ENCODE assay signal across 32 cellular contexts in the genomic region with DNA sequence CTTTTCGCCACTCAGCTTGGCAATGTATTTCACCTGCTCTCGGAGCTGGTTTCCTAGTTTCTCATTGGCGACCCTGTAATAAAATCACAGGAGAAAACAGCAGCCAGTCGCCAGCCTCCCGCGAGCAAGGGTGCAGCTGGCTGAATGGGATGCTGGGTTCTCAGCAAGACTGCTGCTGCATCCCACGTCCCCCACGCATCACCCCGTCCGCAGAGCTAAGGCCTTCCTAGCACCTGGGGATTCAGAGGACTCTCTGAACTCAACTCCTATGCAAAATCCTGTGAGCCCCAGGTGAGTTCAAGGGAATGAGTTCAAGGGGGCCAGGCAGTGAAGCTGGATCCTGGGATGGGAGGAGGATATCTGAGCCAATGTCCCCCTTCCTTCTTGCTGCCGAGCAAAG. TPM values are rescaled to one million over a fixed set of nuclear protein-coding genes. Genes with fewer than 3 reads are reported as not detected.
"Had no signal": no experiment of that assay in that cellular context is flagged by ENCODE, and none has a peak within 500 bp of the region (broad histone marks: within the 10 kb centered on the region; RNA-seq: fewer than 3 reads in every experiment).

No MANE protein-coding gene starts in this region.

- H3K27me3 ChIP-seq: neural progenitor cell, neutrophil, ovary, spleen, tibial nerve, upper lobe of left lung had no signal

- H3K27me3 Mint-ChIP-seq: naive B cell; stimulated activated memory B cell treated with anti-CD40 and anti-IgM and Interleukin-4, amounts not matched to agents 10 μg/mL and 1 μg/mL and 100 μg/mL, for 72 hours; stimulated activated naive CD8-positive, alpha-beta T cell treated with anti-CD3 and anti-CD28 coated beads, Interleukin-15, amount 100 ng/mL, for 72 hours had no signal

- DNase-seq: heart left ventricle; hypothalamus; islet precursor cell; lower lobe of right lung; mammary epithelial cell; mesenchymal stem cell; naive B cell; natural killer cell; nephron progenitor cell; occipital lobe; ovary; right cardiac atrium; small intestine; stimulated activated CD4-positive, alpha-beta T cell treated with anti-CD3 and anti-CD28 coated beads, Interleukin-4, amount 100 ng/mL, for 24 hours; stimulated activated naive CD4-positive, alpha-beta T cell treated with Interleukin-2 at 50 U/mL for 16 hours; stimulated activated naive CD8-positive, alpha-beta T cell treated with anti-CD3 and anti-CD28 coated beads, Interleukin-15, amount 100 ng/mL, for 72 hours; substantia nigra; upper lobe of left lung had no signal

- H3K36me3 Mint-ChIP-seq: mesothelial cell of epicardium; naive B cell; natural killer cell; stimulated activated memory B cell treated with anti-CD40 and anti-IgM and Interleukin-4, amounts not matched to agents 10 μg/mL and 1 μg/mL and 100 μg/mL, for 72 hours had no signal

- H3K9me3 ChIP-seq: lower lobe of right lung, neutrophil, ovary, spleen, tibial nerve, upper lobe of left lung had no signal

- H3K9me3 Mint-ChIP-seq: mesothelial cell of epicardium; naive B cell; natural killer cell; nephron progenitor cell; neural progenitor cell; stimulated activated memory B cell treated with anti-CD40 and anti-IgM and Interleukin-4, amounts not matched to agents 10 μg/mL and 1 μg/mL and 100 μg/mL, for 72 hours; stimulated activated naive CD8-positive, alpha-beta T cell treated with anti-CD3 and anti-CD28 coated beads, Interleukin-15, amount 100 ng/mL, for 72 hours had no signal

- H3K4me1 Mint-ChIP-seq: natural killer cell had no signal

- H3K4me3 ChIP-seq: heart left ventricle, lower lobe of right lung, neural progenitor cell, ovary, spleen, tibial nerve, upper lobe of left lung had no signal

- ATAC-seq: heart left ventricle; left lobe of liver; lower lobe of right lung; natural killer cell; right cardiac atrium; sciatic nerve; stimulated activated memory B cell treated with anti-CD40 and anti-IgM and Interleukin-4, amounts not matched to agents 10 μg/mL and 1 μg/mL and 100 μg/mL, for 72 hours; stimulated activated naive CD8-positive, alpha-beta T cell treated with anti-CD3 and anti-CD28 coated beads, Interleukin-15, amount 100 ng/mL, for 72 hours had no signal

- H3K36me3 ChIP-seq: heart left ventricle, lower lobe of right lung, neural progenitor cell, neutrophil, ovary, spleen, tibial nerve, upper lobe of left lung had no signal

- H3K27ac ChIP-seq: heart left ventricle, lower lobe of right lung, neural progenitor cell, neutrophil, ovary, spleen, tibial nerve, upper lobe of left lung had no signal

- H3K4me3 Mint-ChIP-seq: mesothelial cell of epicardium; natural killer cell; nephron progenitor cell; neural progenitor cell; stimulated activated memory B cell treated with anti-CD40 and anti-IgM and Interleukin-4, amounts not matched to agents 10 μg/mL and 1 μg/mL and 100 μg/mL, for 72 hours; stimulated activated naive CD8-positive, alpha-beta T cell treated with anti-CD3 and anti-CD28 coated beads, Interleukin-15, amount 100 ng/mL, for 72 hours had no signal

- H3K27ac Mint-ChIP-seq: mesothelial cell of epicardium; natural killer cell; nephron progenitor cell; progenitor cell of endocrine pancreas; stimulated activated memory B cell treated with anti-CD40 and anti-IgM and Interleukin-4, amounts not matched to agents 10 μg/mL and 1 μg/mL and 100 μg/mL, for 72 hours had no signal

RNA-seq across cellular contexts. Expression of a gene that starts 49.0 kb away (rescaled TPM):
- total RNA-seq: kidney epithelial cell had no signal

RNA-seq across cellular contexts. Expression of a gene that starts 59.9 kb away (rescaled TPM):
- total RNA-seq: kidney epithelial cell, mammary epithelial cell, mononuclear cell, natural killer cell, occipital lobe, pulmonary artery endothelial cell, renal cortical epithelial cell, temporal lobe had no signal
